Comparison of ENCODE assay signal across 8 cellular contexts in the genomic region with DNA sequence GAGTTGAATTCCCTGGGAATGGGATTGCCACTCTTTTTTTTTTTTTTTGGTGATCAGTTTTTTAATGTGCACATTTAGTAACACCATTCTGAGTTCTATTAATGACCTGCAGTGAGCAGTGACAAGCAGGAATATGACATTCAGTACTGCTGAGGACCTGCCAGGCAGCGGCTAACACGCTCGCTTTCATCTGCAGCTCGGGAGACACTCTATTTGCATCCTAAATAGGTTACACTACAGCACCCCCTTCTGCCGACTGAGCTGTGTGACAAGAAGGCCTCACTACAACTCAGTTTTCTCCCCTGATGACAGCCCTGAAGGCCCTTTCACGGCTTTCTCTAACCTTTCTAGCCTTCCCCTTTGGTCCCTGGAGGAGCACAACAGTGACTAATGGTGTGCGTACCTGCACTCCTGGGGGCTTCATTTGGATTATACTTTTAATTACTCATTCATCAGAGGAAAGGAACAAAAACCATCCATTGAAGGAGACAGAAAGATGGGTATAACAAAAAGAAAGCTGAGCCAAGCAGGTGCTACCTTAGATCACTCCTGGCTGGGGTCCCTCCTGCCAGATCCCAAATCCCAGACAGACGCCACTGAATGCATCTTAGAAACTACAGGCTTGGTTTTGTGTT.
DNase-seq lines count a peak whose midpoint lies in the region; ATAC-seq and TF ChIP-seq lines count a peak whose summit lies in the region.

No MANE protein-coding gene starts in this region.

- no peak overlapping the region for H3K27ac Mint-ChIP-seq in GM23338
- H3K27ac Mint-ChIP-seq in CD8-positive, alpha-beta memory T cell = no peak overlapping the region

- peak; percentile 100 for ATAC-seq in GM23338
- no peak for ATAC-seq in HG02885 (IDR thresholded peaks at IDR 0.05; ENCODE audit: poor library complexity, unreplicated experiment)

- H3K9me3 ChIP-seq in CD8-positive, alpha-beta memory T cell (ENCODE audit: low read length) = no peaks in the 10 kb centered on the region

- DNase-seq in DMS 273 (lab: John Stamatoyannopoulos, UW; ENCODE audit: unreplicated experiment) (peak; percentile 80), GM23338 (ENCODE audit: low spot score) (peak; percentile 89), NCI-H1436 (lab: John Stamatoyannopoulos, UW) (peak; percentile 83), SKM-1 treated with dmso at 0.1 percent for 144 hours (lab: John Stamatoyannopoulos, UW; ENCODE audit: unreplicated experiment) (peak; percentile 28), fibroblast of gingiva (ENCODE audit: low read depth) (peak; percentile 84), myocyte (ENCODE audit: low read depth) (peak; percentile 75)
- no peak for DNase-seq in CD8-positive, alpha-beta memory T cell

- peaks cover 3% of the 10 kb centered on the region; the same call in 1 of the 3 replicates for H3K9me3 Mint-ChIP-seq in GM23338
- peaks cover 0 to 7% (median 2%) of the 10 kb centered on the region in 5 donors for H3K9me3 Mint-ChIP-seq in CD8-positive, alpha-beta memory T cell

- POLR2A ChIA-PET in CD8-positive, alpha-beta memory T cell (lab: Charles Lee) = no interaction called here

- no peaks in the 10 kb centered on the region for H3K36me3 ChIP-seq in GM23338 (ENCODE audit: insufficient read depth)
- H3K36me3 ChIP-seq in CD8-positive, alpha-beta memory T cell (ENCODE audit: insufficient read depth, low read length) = no peaks in the 10 kb centered on the region

- no peak overlapping the region for H3K27ac ChIP-seq in GM23338 (ENCODE audit: low read depth)
- no peak overlapping the region for H3K27ac ChIP-seq in CD8-positive, alpha-beta memory T cell (ENCODE audit: low read depth, low read length)

- no peaks in the 10 kb centered on the region for H4K20me1 ChIP-seq in GM23338 (replicated peaks; ENCODE audit: insufficient read depth)

- H3K79me2 ChIP-seq in GM23338 (replicated peaks; ENCODE audit: insufficient read depth) = no peaks in the 10 kb centered on the region

- H3K4me1 Mint-ChIP-seq in GM23338 = peaks cover 32% of the 10 kb centered on the region
- no peaks in the 10 kb centered on the region for H3K4me1 Mint-ChIP-seq in CD8-positive, alpha-beta memory T cell

- peaks cover 9% of the 10 kb centered on the region for H3K27me3 Mint-ChIP-seq in GM23338 (ENCODE audit: insufficient read depth, low read depth, poor library complexity)
- peaks cover 0 to 1% of the 10 kb centered on the region in 2 donors for H3K27me3 Mint-ChIP-seq in CD8-positive, alpha-beta memory T cell

- H3K27me3 ChIP-seq in GM23338 (ENCODE audit: insufficient read depth) = no peaks in the 10 kb centered on the region
- H3K27me3 ChIP-seq in CD8-positive, alpha-beta memory T cell (ENCODE audit: insufficient read depth, low read length, poor library complexity, severe bottlenecking) = no peaks in the 10 kb centered on the region

- no peak overlapping the region for H2AFZ ChIP-seq in GM23338

- TF ChIP-seq CTCF in GM23338 (conservative IDR thresholded peaks at IDR 0.05; ENCODE audit: low read depth in 2 of 2) = peak; percentile 63 to 88

- H3K4me3 Mint-ChIP-seq in GM23338 = no peak overlapping the region
- H3K4me3 Mint-ChIP-seq in CD8-positive, alpha-beta memory T cell = no peak overlapping the region

- CTCF ChIA-PET in CD8-positive, alpha-beta memory T cell (lab: Charles Lee) = interaction anchor here (1.6 kb wide), 1 partner anchor 10 kb away, joined by 3 read pairs; no protein-coding TSS in a partner anchor

- no peaks in the 10 kb centered on the region for H3K36me3 Mint-ChIP-seq in GM23338 (ENCODE audit: low read depth)
- no peaks in the 10 kb centered on the region for H3K36me3 Mint-ChIP-seq in CD8-positive, alpha-beta memory T cell

- no peaks in the 10 kb centered on the region for H3F3A ChIP-seq in GM23338 (replicated peaks; ENCODE audit: low read depth)

- no peak overlapping the region for H3K4me2 ChIP-seq in GM23338

- 0 out of 2 replicates have a peak, but pooled peaks cover 3% of the 10 kb centered on the region for H3K4me1 ChIP-seq in GM23338 (ENCODE audit: insufficient read depth)
- H3K4me1 ChIP-seq in CD8-positive, alpha-beta memory T cell (ENCODE audit: insufficient read depth, low read length) = no peaks in the 10 kb centered on the region

- no peak overlapping the region for H3K4me3 ChIP-seq in GM23338
- H3K4me3 ChIP-seq in CD8-positive, alpha-beta memory T cell (ENCODE audit: low read length) = no peak overlapping the region

- peaks cover 18% of the 10 kb centered on the region; the same call in 1 of the 2 replicates for H3K9me2 ChIP-seq in GM23338 (ENCODE audit: insufficient read depth)

TF ChIP-seq in GM23338, 12 proteins besides CTCF, POLR2A, EP300 and RAD21 (continues in another document):
- TF ChIP-seq ETS1 (IDR thresholded peaks at IDR 0.05) = no peak
- no peak for TF ChIP-seq EZH2 (IDR thresholded peaks at IDR 0.05; ENCODE audit: low read depth, unreplicated experiment)
- no peak for TF ChIP-seq ZNF462 (CRISPR knock-in tag; IDR thresholded peaks at IDR 0.05)
- TF ChIP-seq JUNB (IDR thresholded peaks at IDR 0.05; ENCODE audit: unreplicated experiment) = no peak
- no peak for TF ChIP-seq NANOG (IDR thresholded peaks at IDR 0.05; ENCODE audit: borderline replicate concordance)
- TF ChIP-seq CREB1 (CRISPR knock-in tag; IDR thresholded peaks at IDR 0.05; ENCODE audit: low read depth) = no peak
- TF ChIP-seq ZNF114 (CRISPR knock-in tag; IDR thresholded peaks at IDR 0.05) = no peak
- TF ChIP-seq EZH2phosphoT487 (IDR thresholded peaks at IDR 0.05; ENCODE audit: unreplicated experiment) = no peak

Comparison
In these comparisons a context has a peak if more than half of its experiments do, and no peak if none do; other contexts are left out.
1. DNase-seq: peak in DMS 273 (single experiment), GM23338 (single experiment), NCI-H1436 (single experiment), SKM-1 treated with dmso at 0.1 percent for 144 hours (single experiment), fibroblast of gingiva (single experiment) and myocyte (single experiment); none in CD8-positive, alpha-beta memory T cell (0 of 5).